ENCODE assay signal across 1 cellular context in the genomic region with DNA sequence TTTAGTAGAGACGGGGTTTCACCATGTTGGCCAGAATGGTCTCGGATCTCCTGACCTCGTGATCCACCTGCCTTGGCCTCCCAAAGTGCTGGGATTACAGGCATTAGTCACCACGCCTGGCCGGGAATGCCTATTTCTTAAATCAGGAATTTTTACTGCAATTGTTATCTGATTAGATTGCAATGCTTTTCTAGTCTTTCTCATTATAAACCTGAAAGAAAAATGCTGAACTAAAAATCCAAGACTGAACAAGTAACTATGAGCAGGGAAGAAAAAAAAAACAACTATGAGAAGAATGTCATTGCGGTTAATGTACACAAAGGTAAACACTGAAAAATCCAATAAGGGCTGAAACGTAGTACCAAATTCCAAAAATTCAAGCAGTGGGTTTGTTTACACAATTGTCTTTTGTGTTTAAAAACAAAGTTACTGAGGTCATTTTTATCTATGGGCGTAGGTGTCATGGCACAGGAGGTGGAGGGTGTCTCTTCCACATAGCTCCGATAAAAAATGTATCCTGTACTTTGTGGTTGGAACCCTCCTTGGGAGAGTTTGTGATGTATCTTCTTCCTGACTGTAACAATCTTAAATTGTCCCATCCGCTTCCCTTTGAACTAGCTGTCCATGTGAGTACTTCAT.
TF ChIP-seq lines count a peak whose summit lies in the region.

No MANE protein-coding gene starts in this region.

TF ChIP-seq in HEK293, 187 proteins besides CTCF, POLR2A, EP300 and RAD21 (continued from another document):
- TF ChIP-seq, protein P1, sequence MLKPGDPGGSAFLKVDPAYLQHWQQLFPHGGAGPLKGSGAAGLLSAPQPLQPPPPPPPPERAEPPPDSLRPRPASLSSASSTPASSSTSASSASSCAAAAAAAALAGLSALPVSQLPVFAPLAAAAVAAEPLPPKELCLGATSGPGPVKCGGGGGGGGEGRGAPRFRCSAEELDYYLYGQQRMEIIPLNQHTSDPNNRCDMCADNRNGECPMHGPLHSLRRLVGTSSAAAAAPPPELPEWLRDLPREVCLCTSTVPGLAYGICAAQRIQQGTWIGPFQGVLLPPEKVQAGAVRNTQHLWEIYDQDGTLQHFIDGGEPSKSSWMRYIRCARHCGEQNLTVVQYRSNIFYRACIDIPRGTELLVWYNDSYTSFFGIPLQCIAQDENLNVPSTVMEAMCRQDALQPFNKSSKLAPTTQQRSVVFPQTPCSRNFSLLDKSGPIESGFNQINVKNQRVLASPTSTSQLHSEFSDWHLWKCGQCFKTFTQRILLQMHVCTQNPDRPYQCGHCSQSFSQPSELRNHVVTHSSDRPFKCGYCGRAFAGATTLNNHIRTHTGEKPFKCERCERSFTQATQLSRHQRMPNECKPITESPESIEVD (tag by site-specific recombination; IDR thresholded peaks at IDR 0.05): peak; percentile 76
- TF ChIP-seq, protein P2, sequence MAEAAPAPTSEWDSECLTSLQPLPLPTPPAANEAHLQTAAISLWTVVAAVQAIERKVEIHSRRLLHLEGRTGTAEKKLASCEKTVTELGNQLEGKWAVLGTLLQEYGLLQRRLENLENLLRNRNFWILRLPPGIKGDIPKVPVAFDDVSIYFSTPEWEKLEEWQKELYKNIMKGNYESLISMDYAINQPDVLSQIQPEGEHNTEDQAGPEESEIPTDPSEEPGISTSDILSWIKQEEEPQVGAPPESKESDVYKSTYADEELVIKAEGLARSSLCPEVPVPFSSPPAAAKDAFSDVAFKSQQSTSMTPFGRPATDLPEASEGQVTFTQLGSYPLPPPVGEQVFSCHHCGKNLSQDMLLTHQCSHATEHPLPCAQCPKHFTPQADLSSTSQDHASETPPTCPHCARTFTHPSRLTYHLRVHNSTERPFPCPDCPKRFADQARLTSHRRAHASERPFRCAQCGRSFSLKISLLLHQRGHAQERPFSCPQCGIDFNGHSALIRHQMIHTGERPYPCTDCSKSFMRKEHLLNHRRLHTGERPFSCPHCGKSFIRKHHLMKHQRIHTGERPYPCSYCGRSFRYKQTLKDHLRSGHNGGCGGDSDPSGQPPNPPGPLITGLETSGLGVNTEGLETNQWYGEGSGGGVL (tag by site-specific recombination; IDR thresholded peaks at IDR 0.05): no peak
- TF ChIP-seq, protein P3, sequence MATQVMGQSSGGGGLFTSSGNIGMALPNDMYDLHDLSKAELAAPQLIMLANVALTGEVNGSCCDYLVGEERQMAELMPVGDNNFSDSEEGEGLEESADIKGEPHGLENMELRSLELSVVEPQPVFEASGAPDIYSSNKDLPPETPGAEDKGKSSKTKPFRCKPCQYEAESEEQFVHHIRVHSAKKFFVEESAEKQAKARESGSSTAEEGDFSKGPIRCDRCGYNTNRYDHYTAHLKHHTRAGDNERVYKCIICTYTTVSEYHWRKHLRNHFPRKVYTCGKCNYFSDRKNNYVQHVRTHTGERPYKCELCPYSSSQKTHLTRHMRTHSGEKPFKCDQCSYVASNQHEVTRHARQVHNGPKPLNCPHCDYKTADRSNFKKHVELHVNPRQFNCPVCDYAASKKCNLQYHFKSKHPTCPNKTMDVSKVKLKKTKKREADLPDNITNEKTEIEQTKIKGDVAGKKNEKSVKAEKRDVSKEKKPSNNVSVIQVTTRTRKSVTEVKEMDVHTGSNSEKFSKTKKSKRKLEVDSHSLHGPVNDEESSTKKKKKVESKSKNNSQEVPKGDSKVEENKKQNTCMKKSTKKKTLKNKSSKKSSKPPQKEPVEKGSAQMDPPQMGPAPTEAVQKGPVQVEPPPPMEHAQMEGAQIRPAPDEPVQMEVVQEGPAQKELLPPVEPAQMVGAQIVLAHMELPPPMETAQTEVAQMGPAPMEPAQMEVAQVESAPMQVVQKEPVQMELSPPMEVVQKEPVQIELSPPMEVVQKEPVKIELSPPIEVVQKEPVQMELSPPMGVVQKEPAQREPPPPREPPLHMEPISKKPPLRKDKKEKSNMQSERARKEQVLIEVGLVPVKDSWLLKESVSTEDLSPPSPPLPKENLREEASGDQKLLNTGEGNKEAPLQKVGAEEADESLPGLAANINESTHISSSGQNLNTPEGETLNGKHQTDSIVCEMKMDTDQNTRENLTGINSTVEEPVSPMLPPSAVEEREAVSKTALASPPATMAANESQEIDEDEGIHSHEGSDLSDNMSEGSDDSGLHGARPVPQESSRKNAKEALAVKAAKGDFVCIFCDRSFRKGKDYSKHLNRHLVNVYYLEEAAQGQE (tag by site-specific recombination; IDR thresholded peaks at IDR 0.05): no peak
- TF ChIP-seq, protein P4, sequence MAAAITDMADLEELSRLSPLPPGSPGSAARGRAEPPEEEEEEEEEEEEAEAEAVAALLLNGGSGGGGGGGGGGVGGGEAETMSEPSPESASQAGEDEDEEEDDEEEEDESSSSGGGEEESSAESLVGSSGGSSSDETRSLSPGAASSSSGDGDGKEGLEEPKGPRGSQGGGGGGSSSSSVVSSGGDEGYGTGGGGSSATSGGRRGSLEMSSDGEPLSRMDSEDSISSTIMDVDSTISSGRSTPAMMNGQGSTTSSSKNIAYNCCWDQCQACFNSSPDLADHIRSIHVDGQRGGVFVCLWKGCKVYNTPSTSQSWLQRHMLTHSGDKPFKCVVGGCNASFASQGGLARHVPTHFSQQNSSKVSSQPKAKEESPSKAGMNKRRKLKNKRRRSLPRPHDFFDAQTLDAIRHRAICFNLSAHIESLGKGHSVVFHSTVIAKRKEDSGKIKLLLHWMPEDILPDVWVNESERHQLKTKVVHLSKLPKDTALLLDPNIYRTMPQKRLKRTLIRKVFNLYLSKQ (tag by site-specific recombination; IDR thresholded peaks at IDR 0.05; ENCODE audit: borderline replicate concordance): no peak
- TF ChIP-seq ZNF366 (tag by site-specific recombination; conservative IDR thresholded peaks at IDR 0.05) (0 out of 2 replicates have a peak, but pooled peaks have one; percentile 18), ZNF121 (tag by site-specific recombination; IDR thresholded peaks at IDR 0.05) (no peak), ZNF660 (tag by site-specific recombination; IDR thresholded peaks at IDR 0.05) (no peak), EGR2 (tag by site-specific recombination; IDR thresholded peaks at IDR 0.05; ENCODE audit: low read depth) (0 out of 2 replicates have a peak, but pooled peaks have one; percentile 9), GLIS1 (tag by site-specific recombination; IDR thresholded peaks at IDR 0.05) (peak; percentile 60), RBAK (tag by site-specific recombination; IDR thresholded peaks at IDR 0.05) (no peak), ZXDB (tag by site-specific recombination; IDR thresholded peaks at IDR 0.05) (0 out of 2 replicates have a peak, but pooled peaks have one; percentile 35)
